ENCODE assay signal across 8 cellular contexts in the genomic region with DNA sequence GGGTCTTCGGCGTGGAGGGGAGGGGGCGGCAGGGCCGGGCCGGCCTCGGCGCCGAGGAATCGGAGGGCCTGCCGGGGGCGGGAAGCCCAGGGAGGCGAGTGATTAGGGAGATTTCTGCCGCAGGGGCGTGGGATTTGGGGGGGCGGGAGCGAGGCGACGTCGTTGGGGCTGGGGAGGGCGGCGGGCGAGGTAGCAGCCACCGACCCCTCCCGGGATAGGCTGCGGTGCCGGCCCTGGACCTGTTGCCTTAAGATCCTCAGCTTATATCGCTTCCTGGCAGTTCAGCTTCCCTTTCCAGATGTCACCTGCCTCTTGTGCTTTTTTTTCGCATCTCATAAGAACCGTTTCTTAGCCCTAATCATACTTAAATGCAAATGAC. TPM values are rescaled to one million over a fixed set of nuclear protein-coding genes. Genes with fewer than 3 reads are reported as not detected.
A peak's percentile ranks its signal among the peaks of the same experiment; 100 is the strongest.
DNase-seq lines count a peak whose midpoint lies in the region; ATAC-seq and TF ChIP-seq lines count a peak whose summit lies in the region.

No MANE protein-coding gene starts in this region.

- TF ChIP-seq RAD21 in IMR-90 (IDR thresholded peaks at IDR 0.05; ENCODE audit: low read length), result no peak

- no peaks in the 10 kb centered on the region for H4K20me1 ChIP-seq in IMR-90 (ENCODE audit: insufficient read depth, low read length)

- H3K27me3 ChIP-seq in IMR-90 (ENCODE audit: control insufficient read depth, insufficient read depth, low read length), result no peaks in the 10 kb centered on the region

- peaks cover 2% of the 10 kb centered on the region for H3K36me3 Mint-ChIP-seq in activated T-helper 1 cell treated with anti-CD3 and anti-CD28 coated beads, Interleukin-12 subunit alpha, Interleukin-12 subunit beta, Interleukin-2, Interleukin-4 antibody, amounts not matched to agents 30 ng/mL and 10 ng/mL and 1 ng/mL, durations not matched to agents 14 hours and 24 hours and 36 hours (ENCODE audit: low read depth)

- peaks cover 1% of the 10 kb centered on the region; the same call in 1 of the 2 replicates for H3K9me3 ChIP-seq in IMR-90 (ENCODE audit: control insufficient read depth, insufficient read depth, low read length)

- no peaks in the 10 kb centered on the region for H3K9me1 ChIP-seq in IMR-90 (ENCODE audit: insufficient read depth, low read length)

- H3K56ac ChIP-seq in IMR-90 (ENCODE audit: extremely low read depth, insufficient read depth, low read length), result no peak overlapping the region

- peak; percentile 72 for DNase-seq in DMS 273 (lab: John Stamatoyannopoulos, UW; ENCODE audit: unreplicated experiment)
- DNase-seq in DMS 273 treated with DMSO at 0.1 percent for 48 hours (lab: John Stamatoyannopoulos, UW), result no peak
- DNase-seq in IMR-90, result no peak
- DNase-seq in activated T-helper 1 cell treated with anti-CD3 and anti-CD28 coated beads, Interleukin-12 subunit alpha, Interleukin-12 subunit beta, Interleukin-2, Interleukin-4 antibody, amounts not matched to agents 30 ng/mL and 10 ng/mL and 1 ng/mL, durations not matched to agents 14 hours and 24 hours and 36 hours (ENCODE audit: low spot score), result no peak
- peak in 29 of 42 donors; percentile 8 to 57 (median 29) for DNase-seq in head of caudate nucleus
- DNase-seq in renal cortical epithelial cell (ENCODE audit: low read depth), result peak; percentile 22
- no peak for DNase-seq in posterior vena cava (ENCODE audit: low spot score)
- no peak for DNase-seq in retina

- peak overlapping the region; percentile 87 for H3K4me3 ChIP-seq in IMR-90 (ENCODE audit: insufficient read depth, low read depth, low read length)

- H3K14ac ChIP-seq in IMR-90 (replicated peaks; ENCODE audit: low read depth, low read length), result no peak overlapping the region

- peak overlapping the region; percentile 69 for H3K9ac ChIP-seq in IMR-90 (ENCODE audit: low read depth, low read length)

- H3K36me3 ChIP-seq in IMR-90 (ENCODE audit: control insufficient read depth, insufficient read depth, low read length), result no peaks in the 10 kb centered on the region

- no peak overlapping the region for H3K18ac ChIP-seq in IMR-90 (ENCODE audit: low read depth, low read length)

- peak overlapping the region; percentile 36 for H3K27ac Mint-ChIP-seq in activated T-helper 1 cell treated with anti-CD3 and anti-CD28 coated beads, Interleukin-12 subunit alpha, Interleukin-12 subunit beta, Interleukin-2, Interleukin-4 antibody, amounts not matched to agents 30 ng/mL and 10 ng/mL and 1 ng/mL, durations not matched to agents 14 hours and 24 hours and 36 hours

- H3K27ac ChIP-seq in IMR-90 (ENCODE audit: insufficient read depth, low read length), result no peak overlapping the region; the same call in 1 of the 2 replicates

- TF ChIP-seq POLR2A in IMR-90 (IDR thresholded peaks at IDR 0.05; ENCODE audit: low read depth, low read length), result no peak

- H3K4me3 Mint-ChIP-seq in activated T-helper 1 cell treated with anti-CD3 and anti-CD28 coated beads, Interleukin-12 subunit alpha, Interleukin-12 subunit beta, Interleukin-2, Interleukin-4 antibody, amounts not matched to agents 30 ng/mL and 10 ng/mL and 1 ng/mL, durations not matched to agents 14 hours and 24 hours and 36 hours, result peak overlapping the region; percentile 96

- CTCF ChIA-PET in IMR-90 (lab: Yijun Ruan, JAX), result interaction anchor here (1.0 to 1.3 kb wide), 3 partner anchors 19 to 62 kb away, joined by 3 to 4 read pairs (median 4); no protein-coding TSS in a partner anchor

- peaks cover 27% of the 10 kb centered on the region for H3K4me1 Mint-ChIP-seq in activated T-helper 1 cell treated with anti-CD3 and anti-CD28 coated beads, Interleukin-12 subunit alpha, Interleukin-12 subunit beta, Interleukin-2, Interleukin-4 antibody, amounts not matched to agents 30 ng/mL and 10 ng/mL and 1 ng/mL, durations not matched to agents 14 hours and 24 hours and 36 hours (ENCODE audit: low read depth)

- H3K4ac ChIP-seq in IMR-90 (ENCODE audit: low read depth, low read length), result no peak overlapping the region

- no peak overlapping the region for H2BK5ac ChIP-seq in IMR-90 (ENCODE audit: low read depth, low read length, poor library complexity, severe bottlenecking)

- peaks cover 3 to 16% of the 10 kb centered on the region in 2 experiments; a peak in 3 of 4 replicates for H3K79me1 ChIP-seq in IMR-90 (ENCODE audit: low read depth in 1 of 2, low read length in 2 of 2)

- no peaks in the 10 kb centered on the region for H3K4me1 ChIP-seq in IMR-90 (ENCODE audit: control insufficient read depth, insufficient read depth, low read length)

- dilution Hi-C loops in IMR-90 (cut with HindIII; ENCODE audit: low sequenced_read_pairs, unreplicated experiment), result no loop called here

- H3K9me3 Mint-ChIP-seq in activated T-helper 1 cell treated with anti-CD3 and anti-CD28 coated beads, Interleukin-12 subunit alpha, Interleukin-12 subunit beta, Interleukin-2, Interleukin-4 antibody, amounts not matched to agents 30 ng/mL and 10 ng/mL and 1 ng/mL, durations not matched to agents 14 hours and 24 hours and 36 hours, result no peaks in the 10 kb centered on the region

- no TSS peak for BruUV-seq in IMR-90 (replicated peaks; lab: Mats Ljungman, UMichigan)

- no peak overlapping the region for H4K91ac ChIP-seq in IMR-90 (ENCODE audit: insufficient read depth, low read depth, low read length)

- H4K5ac ChIP-seq in IMR-90 (ENCODE audit: low read depth, low read length), result no peak overlapping the region

- H2AK9ac ChIP-seq in IMR-90 (replicated peaks; ENCODE audit: low read depth, low read length, poor library complexity), result no peak overlapping the region

- no peak overlapping the region for H2AK5ac ChIP-seq in IMR-90 (ENCODE audit: low read depth, low read length)

- no peak for TF ChIP-seq CTCF in IMR-90 (conservative IDR thresholded peaks at IDR 0.05; ENCODE audit: low read depth, low read length)

- no peak overlapping the region for H4K8ac ChIP-seq in IMR-90 (ENCODE audit: low read depth in 2 of 2, low read length in 2 of 2)

- no peak for ATAC-seq in IMR-90 (ENCODE audit: low read depth)

- no peaks in the 10 kb centered on the region for H3K27me3 Mint-ChIP-seq in activated T-helper 1 cell treated with anti-CD3 and anti-CD28 coated beads, Interleukin-12 subunit alpha, Interleukin-12 subunit beta, Interleukin-2, Interleukin-4 antibody, amounts not matched to agents 30 ng/mL and 10 ng/mL and 1 ng/mL, durations not matched to agents 14 hours and 24 hours and 36 hours (ENCODE audit: insufficient read depth)

- peak overlapping the region; percentile 100 for H3K4me2 ChIP-seq in IMR-90 (ENCODE audit: low read depth, low read length)

- intact Hi-C loops in IMR-90 (cut with micrococcal nuclease), result loop anchor here (5.0 kb wide), 1 partner anchor 85 kb away; no protein-coding TSS in a partner anchor
- intact Hi-C loops in activated T-helper 1 cell treated with anti-CD3 and anti-CD28 coated beads, Interleukin-12 subunit alpha, Interleukin-12 subunit beta, Interleukin-2, Interleukin-4 antibody, amounts not matched to agents 30 ng/mL and 10 ng/mL and 1 ng/mL, durations not matched to agents 14 hours and 24 hours and 36 hours (cut with micrococcal nuclease), result loop anchor here (2.0 to 5.0 kb wide), 3 partner anchors 173 to 990 kb away; a partner anchor contains a TSS
- intact Hi-C loops in head of caudate nucleus (cut with DNase I), result loop anchor here (5.0 kb wide), 1 partner anchor 60 kb away; no protein-coding TSS in a partner anchor
- intact Hi-C loops in posterior vena cava (cut with DNase I), result loop anchor here in 1 of 2 donors (5.0 kb wide), 1 partner anchor 60 kb away; no protein-coding TSS in a partner anchor

- H2AFZ ChIP-seq in IMR-90 (replicated peaks; ENCODE audit: low read length, poor library complexity), result peak overlapping the region; percentile 99

- no peak overlapping the region for H2BK15ac ChIP-seq in IMR-90 (ENCODE audit: low read depth, low read length)

- in situ Hi-C loops in IMR-90 (cut with MboI; ENCODE audit: low sequenced_read_pairs), result no loop called here

- H2BK120ac ChIP-seq in IMR-90 (ENCODE audit: low read depth, low read length), result no peak overlapping the region

- no CpG with 5 or more reads among the region's 29 CpGs for WGBS in IMR-90 (ENCODE audit: extremely low coverage in 2 of 2, insufficient read length in 1 of 2), 2 experiments

- POLR2A ChIA-PET in IMR-90 (lab: Charles Lee; ENCODE audit: unreplicated experiment), result interaction anchor here (0.6 kb wide), 1 partner anchor 61 kb away, joined by 4 read pairs; no protein-coding TSS in a partner anchor

- no peak overlapping the region for H3K23ac ChIP-seq in IMR-90 (ENCODE audit: low read depth, low read length)

- no peak overlapping the region for H2BK20ac ChIP-seq in IMR-90 (ENCODE audit: low read depth, low read length)

TF ChIP-seq in IMR-90, 13 proteins besides CTCF, POLR2A, EP300 and RAD21 (continues in another document):
- TF ChIP-seq, protein P1, sequence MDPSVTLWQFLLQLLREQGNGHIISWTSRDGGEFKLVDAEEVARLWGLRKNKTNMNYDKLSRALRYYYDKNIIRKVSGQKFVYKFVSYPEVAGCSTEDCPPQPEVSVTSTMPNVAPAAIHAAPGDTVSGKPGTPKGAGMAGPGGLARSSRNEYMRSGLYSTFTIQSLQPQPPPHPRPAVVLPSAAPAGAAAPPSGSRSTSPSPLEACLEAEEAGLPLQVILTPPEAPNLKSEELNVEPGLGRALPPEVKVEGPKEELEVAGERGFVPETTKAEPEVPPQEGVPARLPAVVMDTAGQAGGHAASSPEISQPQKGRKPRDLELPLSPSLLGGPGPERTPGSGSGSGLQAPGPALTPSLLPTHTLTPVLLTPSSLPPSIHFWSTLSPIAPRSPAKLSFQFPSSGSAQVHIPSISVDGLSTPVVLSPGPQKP (IDR thresholded peaks at IDR 0.05; ENCODE audit: borderline replicate concordance, low read depth, low read length), result no peak
- TF ChIP-seq NFE2L2 (IDR thresholded peaks at IDR 0.05; ENCODE audit: low read depth, low read length) (no peak), SMC3 (IDR thresholded peaks at IDR 0.05; ENCODE audit: low read depth, low read length) (no peak), CHD1 (IDR thresholded peaks at IDR 0.05; ENCODE audit: low read depth, low read length) (no peak), MAFK (IDR thresholded peaks at IDR 0.05; ENCODE audit: low read depth, low read length) (no peak), MAZ (IDR thresholded peaks at IDR 0.05; ENCODE audit: borderline replicate concordance, low read depth, low read length) (no peak), RFX5 (IDR thresholded peaks at IDR 0.05; ENCODE audit: low read depth, low read length) (no peak), CEBPB (IDR thresholded peaks at IDR 0.05; ENCODE audit: low read depth, low read length) (no peak)

RNA-seq across cellular contexts. Expression of a gene that starts 0.6 kb away (rescaled TPM):
- 5.0 and 5.3 TPM in 2 replicates for total RNA-seq in IMR-90 (2012; rRNA removed)
- 4.2 and 4.4 TPM in 2 replicates for polyA plus RNA-seq in IMR-90 (2012; rRNA removed)
- polyA plus RNA-seq in IMR-90 (2012; cell fraction: cytosol; rRNA removed), result 1.9 and 2.9 TPM in 2 replicates
- 7.0 and 7.3 TPM in 2 replicates for polyA plus RNA-seq in IMR-90 (2012; cell fraction: nucleus; rRNA removed; ENCODE audit: low replicate concordance)
- total RNA-seq in activated T-helper 1 cell treated with anti-CD3 and anti-CD28 coated beads, Interleukin-12 subunit alpha, Interleukin-12 subunit beta, Interleukin-2, Interleukin-4 antibody, amounts not matched to agents 30 ng/mL and 10 ng/mL and 1 ng/mL, durations not matched to agents 14 hours and 24 hours and 36 hours, result 14.9 and 17.7 TPM in 2 replicates
- total RNA-seq in renal cortical epithelial cell, result 10.9 and 23.2 TPM in 2 replicates
- total RNA-seq in posterior vena cava, result 10 to 100 TPM; 13.0 to 17.9 TPM

Comparison
In these comparisons a context has a peak if more than half of its experiments do, and no peak if none do; other contexts are left out.
1. DNase-seq: peak in DMS 273 (single experiment), head of caudate nucleus (29 of 42) and renal cortical epithelial cell (single experiment); none in DMS 273 treated with DMSO at 0.1 percent for 48 hours (single experiment), IMR-90 (single experiment), activated T-helper 1 cell treated with anti-CD3 and anti-CD28 coated beads, Interleukin-12 subunit alpha, Interleukin-12 subunit beta, Interleukin-2, Interleukin-4 antibody, amounts not matched to agents 30 ng/mL and 10 ng/mL and 1 ng/mL, durations not matched to agents 14 hours and 24 hours and 36 hours (single experiment), posterior vena cava (single experiment) and retina (single experiment).